ENCODE assay signal across 14 cellular contexts in genomic region chr1:27616441-27616840, GRCh38. TPM values are rescaled to one million over a fixed set of nuclear protein-coding genes. Genes with fewer than 3 reads are reported as not detected.
DNase-seq lines count a peak whose midpoint lies in the region; ATAC-seq and TF ChIP-seq lines count a peak whose summit lies in the region.
"Had no signal": no experiment of that assay in that cellular context is flagged by ENCODE, and none has a peak within 500 bp of the region (broad histone marks: within the 10 kb centered on the region; RNA-seq: fewer than 3 reads in every experiment).

No MANE protein-coding gene starts in this region.

- H3K4me3 Mint-ChIP-seq in neural progenitor cell: no peak overlapping the region

- no peak overlapping the region for H2AFZ ChIP-seq in neural progenitor cell (replicated peaks)

- peaks cover 29% of the 10 kb centered on the region for H3K4me1 Mint-ChIP-seq in neural progenitor cell

- peak overlapping the region; percentile 61 for H3K27ac Mint-ChIP-seq in neural progenitor cell

- no peaks in the 10 kb centered on the region for H3K36me3 Mint-ChIP-seq in neural progenitor cell

- no peaks in the 10 kb centered on the region for H3K9me3 Mint-ChIP-seq in neural progenitor cell

- H3K36me3 ChIP-seq in KOPT-K1 (ENCODE audit: insufficient read depth, low read length) (no peaks in the 10 kb centered on the region), neural progenitor cell (no peaks in the 10 kb centered on the region)
- H3K36me3 ChIP-seq: esophagus squamous epithelium, SJSA1, tibial artery had no signal

- no peaks in the 10 kb centered on the region for H3K4me1 ChIP-seq in neural progenitor cell
- H3K4me1 ChIP-seq: SJSA1 had no signal

- H3K9me3 ChIP-seq in KOPT-K1 (ENCODE audit: insufficient read depth, low read length, poor library complexity, severe bottlenecking) (no peaks in the 10 kb centered on the region), neural progenitor cell (ENCODE audit: low read depth) (no peaks in the 10 kb centered on the region)
- H3K9me3 ChIP-seq: esophagus squamous epithelium, SJSA1, tibial artery had no signal

- H3K79me2 ChIP-seq in neural progenitor cell (ENCODE audit: low read depth): no peaks in the 10 kb centered on the region

- H3K4me3 ChIP-seq in cardiac fibroblast (replicated peaks in 1 of 2; ENCODE audit: low read depth in 2 of 2, low read length in 2 of 2) (no peak overlapping the region), neural progenitor cell (no peak overlapping the region)
- H3K4me3 ChIP-seq: esophagus squamous epithelium, SJSA1, tibial artery had no signal

- peaks cover 23% of the 10 kb centered on the region for H3K27me3 ChIP-seq in neural progenitor cell
- H3K27me3 ChIP-seq: esophagus squamous epithelium, SJSA1 had no signal

- DNase-seq in GM10266 (ENCODE audit: extremely low spot score): no peak
- DNase-seq in cardiac fibroblast (ENCODE audit: low read depth in 2 of 2): no peak
- peak; percentile 47 for DNase-seq in neural progenitor cell (ENCODE audit: low spot score)
- no peak for DNase-seq in SK-N-DZ (ENCODE audit: low spot score)
- DNase-seq in NCI-H226: no peak
- DNase-seq in NCI-H345 treated with DMSO at 0.1 percent for 48 hours (lab: John Stamatoyannopoulos, UW; ENCODE audit: unreplicated experiment): no peak
- DNase-seq: activated CD4-positive, alpha-beta T cell treated with anti-CD3 and anti-CD28 coated beads for 4 hours; cerebellar nuclear complex; esophagus squamous epithelium; NCI-H524 treated with DMSO at 0.1 percent for 48 hours; tibial artery had no signal

- H3K27me3 Mint-ChIP-seq in neural progenitor cell (ENCODE audit: insufficient read depth, low read depth): peaks cover 4% of the 10 kb centered on the region

- H3K4me2 ChIP-seq in neural progenitor cell: no peak overlapping the region

- peaks cover 14% of the 10 kb centered on the region for H3F3A ChIP-seq in neural progenitor cell (ENCODE audit: low read depth)

- ATAC-seq in HG03280 (IDR thresholded peaks at IDR 0.05; ENCODE audit: unreplicated experiment): no peak

- TF ChIP-seq CTCF in GM10266 (IDR thresholded peaks at IDR 0.05; ENCODE audit: control insufficient read depth, insufficient read depth, low read depth, missing control alignments): peak; percentile 29
- TF ChIP-seq CTCF in cardiac fibroblast (IDR thresholded peaks at IDR 0.05; ENCODE audit: low read depth, low read length): peak; percentile 5
- TF ChIP-seq CTCF in neural progenitor cell (IDR thresholded peaks at IDR 0.05): peak; percentile 44

- H3K27ac ChIP-seq in KOPT-K1 (ENCODE audit: low read depth, low read length, poor library complexity, severe bottlenecking) (peak overlapping the region; percentile 96), neural progenitor cell (no peak overlapping the region)
- H3K27ac ChIP-seq: esophagus squamous epithelium, SJSA1, tibial artery had no signal

- no peak overlapping the region for H3K9ac ChIP-seq in neural progenitor cell

- H4K20me1 ChIP-seq in neural progenitor cell (ENCODE audit: low read depth): peaks cover 2% of the 10 kb centered on the region

RNA-seq across cellular contexts. Expression of gene AHDC1, which starts 12.5 kb away (rescaled TPM):
- total RNA-seq in neural progenitor cell (ENCODE audit: low replicate concordance): 7.0 and 26.5 TPM in 2 replicates
- polyA plus RNA-seq in SK-N-DZ (2014; cell fraction: cytosol; rRNA removed): 1.5 and 3.5 TPM in 2 replicates
- polyA plus RNA-seq in SK-N-DZ (2014; cell fraction: nucleus; rRNA removed): 3.2 and 3.8 TPM in 2 replicates

RNA-seq across cellular contexts. Expression of gene FGR, which starts 18.5 kb away (rescaled TPM):
- total RNA-seq in neural progenitor cell (ENCODE audit: low replicate concordance): not detected in 2 replicates
- polyA plus RNA-seq in SK-N-DZ (2014; cell fraction: cytosol; rRNA removed): not detected in 2 replicates
- not detected in 2 replicates for polyA plus RNA-seq in SK-N-DZ (2014; cell fraction: nucleus; rRNA removed)
- total RNA-seq: SJSA1 had no signal

RNA-seq across cellular contexts. Expression of gene IFI6, which starts 55.6 kb away (rescaled TPM):
- total RNA-seq in neural progenitor cell (ENCODE audit: low replicate concordance): 2.4 and 7.2 TPM in 2 replicates
- 1.6 and 4.4 TPM in 2 replicates for polyA plus RNA-seq in SK-N-DZ (2014; cell fraction: cytosol; rRNA removed)
- 0.45 TPM in 1 of 2 replicates, not detected in the other for polyA plus RNA-seq in SK-N-DZ (2014; cell fraction: nucleus; rRNA removed)
